In genomic region chr3:43473737-43474136, GRCh38 we compare ENCODE assay signal across 23 cellular contexts.
DNase-seq lines count a peak whose midpoint lies in the region; ATAC-seq lines count a peak whose summit lies in the region.
"Had no signal": no experiment of that assay in that cellular context is flagged by ENCODE, and none has a peak within 500 bp of the region (broad histone marks: within the 10 kb centered on the region; RNA-seq: fewer than 3 reads in every experiment).

No MANE protein-coding gene starts in this region.

- no peaks in the 10 kb centered on the region for H3K9me3 Mint-ChIP-seq in activated naive CD4-positive, alpha-beta T cell treated with anti-CD3 and anti-CD28 coated beads, Interleukin-2, amount 50 U/mL, for 72 hours
- peaks cover 3% of the 10 kb centered on the region for H3K9me3 Mint-ChIP-seq in activated naive CD4-positive, alpha-beta T cell treated with anti-CD3 and anti-CD28 coated beads, Interleukin-2, amount 10 ng/mL, durations not matched to agents 7 days and 5 days
- no peaks in the 10 kb centered on the region for H3K9me3 Mint-ChIP-seq in central memory CD8-positive, alpha-beta T cell
- peaks cover 0 to 12% of the 10 kb centered on the region in 2 donors for H3K9me3 Mint-ChIP-seq in stimulated activated naive CD8-positive, alpha-beta T cell treated with anti-CD3 and anti-CD28 coated beads, Interleukin-15, amount 100 ng/mL, for 72 hours
- peaks cover 0 to 6% (median 2%) of the 10 kb centered on the region in 8 donors for H3K9me3 Mint-ChIP-seq in CD4-positive, alpha-beta memory T cell
- H3K9me3 Mint-ChIP-seq: CD14-positive monocyte had no signal

- H3K27ac Mint-ChIP-seq in activated naive CD4-positive, alpha-beta T cell treated with anti-CD3 and anti-CD28 coated beads, Interleukin-2, amount 50 U/mL, for 72 hours, result no peak overlapping the region
- no peak overlapping the region for H3K27ac Mint-ChIP-seq in activated naive CD4-positive, alpha-beta T cell treated with anti-CD3 and anti-CD28 coated beads, Interleukin-2, amount 10 ng/mL, durations not matched to agents 7 days and 5 days
- peak overlapping the region; percentile 41 for H3K27ac Mint-ChIP-seq in central memory CD8-positive, alpha-beta T cell (ENCODE audit: low read depth)
- peak overlapping the region in 1 of 2 donors; percentile 4 for H3K27ac Mint-ChIP-seq in stimulated activated naive CD8-positive, alpha-beta T cell treated with anti-CD3 and anti-CD28 coated beads, Interleukin-15, amount 100 ng/mL, for 72 hours
- peak overlapping the region in 3 of 7 donors; percentile 35 to 89 (median 47) for H3K27ac Mint-ChIP-seq in CD4-positive, alpha-beta memory T cell

- no peaks in the 10 kb centered on the region for H3K27me3 Mint-ChIP-seq in activated naive CD4-positive, alpha-beta T cell treated with anti-CD3 and anti-CD28 coated beads, Interleukin-2, amount 10 ng/mL, durations not matched to agents 7 days and 5 days
- no peaks in the 10 kb centered on the region for H3K27me3 Mint-ChIP-seq in central memory CD8-positive, alpha-beta T cell
- no peaks in the 10 kb centered on the region for H3K27me3 Mint-ChIP-seq in stimulated activated naive CD8-positive, alpha-beta T cell treated with anti-CD3 and anti-CD28 coated beads, Interleukin-15, amount 100 ng/mL, for 72 hours
- peaks cover 0 to 1% of the 10 kb centered on the region in 2 donors for H3K27me3 Mint-ChIP-seq in CD4-positive, alpha-beta memory T cell

- peaks cover 0 to 5% of the 10 kb centered on the region in 2 donors for H3K36me3 Mint-ChIP-seq in activated naive CD4-positive, alpha-beta T cell treated with anti-CD3 and anti-CD28 coated beads, Interleukin-2, amount 50 U/mL, for 72 hours
- H3K36me3 Mint-ChIP-seq in activated naive CD4-positive, alpha-beta T cell treated with anti-CD3 and anti-CD28 coated beads, Interleukin-2, amount 10 ng/mL, durations not matched to agents 7 days and 5 days, result peaks cover 15% of the 10 kb centered on the region
- H3K36me3 Mint-ChIP-seq in central memory CD8-positive, alpha-beta T cell (ENCODE audit: insufficient read depth), result peaks cover 4% of the 10 kb centered on the region
- H3K36me3 Mint-ChIP-seq in CD4-positive, alpha-beta memory T cell, result peaks cover 11 to 16% of the 10 kb centered on the region in 2 donors

- DNase-seq in activated naive CD4-positive, alpha-beta T cell treated with anti-CD3 and anti-CD28 coated beads, Interleukin-2, amount 50 U/mL, for 72 hours (ENCODE audit: low spot score in 2 of 2), result no peak
- DNase-seq in activated naive CD4-positive, alpha-beta T cell treated with anti-CD3 and anti-CD28 coated beads, Interleukin-2, amount 10 ng/mL, durations not matched to agents 7 days and 5 days, result no peak
- peak; percentile 29 for DNase-seq in SHP77 treated with DMSO at 0.1 percent for 48 hours (lab: John Stamatoyannopoulos, UW)
- DNase-seq in central memory CD8-positive, alpha-beta T cell (ENCODE audit: low spot score in 2 of 2), result no peak
- DNase-seq in stimulated activated naive CD8-positive, alpha-beta T cell treated with anti-CD3 and anti-CD28 coated beads, Interleukin-15, amount 100 ng/mL, for 72 hours, result no peak
- no peak for DNase-seq in CD4-positive, alpha-beta memory T cell
- no peak for DNase-seq in activated CD4-positive, alpha-beta T cell treated with anti-CD3 and anti-CD28 coated beads for 48 hours
- DNase-seq: 8988T, ACHN, BE2C, Caco-2, Kasumi-1, NCI-H1105, NCI-H1436 treated with DMSO at 0.1 percent for 48 hours, NCI-H1930, NCI-H446, NCI-H524 treated with DMSO at 0.1 percent for 48 hours, NCI-H774, PC-3 had no signal

- peaks cover 24% of the 10 kb centered on the region for H3K4me1 Mint-ChIP-seq in activated naive CD4-positive, alpha-beta T cell treated with anti-CD3 and anti-CD28 coated beads, Interleukin-2, amount 10 ng/mL, durations not matched to agents 7 days and 5 days
- peaks cover 41% of the 10 kb centered on the region for H3K4me1 Mint-ChIP-seq in central memory CD8-positive, alpha-beta T cell
- peaks cover 40% of the 10 kb centered on the region for H3K4me1 Mint-ChIP-seq in stimulated activated naive CD8-positive, alpha-beta T cell treated with anti-CD3 and anti-CD28 coated beads, Interleukin-15, amount 100 ng/mL, for 72 hours
- peaks cover 28 to 41% (median 35%) of the 10 kb centered on the region in 4 donors for H3K4me1 Mint-ChIP-seq in CD4-positive, alpha-beta memory T cell

- H3K9me3 ChIP-seq in CD4-positive, alpha-beta memory T cell (ENCODE audit: control insufficient read depth in 1 of 2, low read length in 2 of 2), result no peaks in the 10 kb centered on the region
- H3K9me3 ChIP-seq: BE2C, Caco-2, SJSA1 had no signal

- no peaks in the 10 kb centered on the region for H3K36me3 ChIP-seq in CD4-positive, alpha-beta memory T cell (ENCODE audit: insufficient read depth, low read length)
- H3K36me3 ChIP-seq: BE2C, SJSA1 had no signal

- ATAC-seq in activated naive CD4-positive, alpha-beta T cell treated with anti-CD3 and anti-CD28 coated beads, Interleukin-2, amount 50 U/mL, for 72 hours, result peak; percentile 15 to 34
- no peak for ATAC-seq in central memory CD8-positive, alpha-beta T cell (replicated peaks; ENCODE audit: extremely low read depth, poor library complexity, severe bottlenecking)
- peak; percentile 44 for ATAC-seq in stimulated activated naive CD8-positive, alpha-beta T cell treated with anti-CD3 and anti-CD28 coated beads, Interleukin-15, amount 100 ng/mL, for 72 hours
- ATAC-seq in HG02973 (IDR thresholded peaks at IDR 0.05; ENCODE audit: unreplicated experiment), result no peak
- ATAC-seq: HCT116, PC-3 had no signal

- intact Hi-C loops in CD4-positive, alpha-beta memory T cell (cut with micrococcal nuclease), result no loop called here

- H3K27ac ChIP-seq in CD4-positive, alpha-beta memory T cell (ENCODE audit: low read depth, low read length), result no peak overlapping the region
- H3K27ac ChIP-seq: SJSA1 had no signal

- peaks cover 27% of the 10 kb centered on the region for H3K4me1 ChIP-seq in CD4-positive, alpha-beta memory T cell (ENCODE audit: insufficient read depth, low read length)
- H3K4me1 ChIP-seq: BE2C, Caco-2, SJSA1 had no signal

- no peak overlapping the region for H3K4me3 ChIP-seq in CD4-positive, alpha-beta memory T cell (ENCODE audit: low read length in 2 of 2)
- H3K4me3 ChIP-seq: SJSA1 had no signal

- H3K27me3 ChIP-seq in CD4-positive, alpha-beta memory T cell (ENCODE audit: insufficient read depth, low read length), result no peaks in the 10 kb centered on the region
- H3K27me3 ChIP-seq: BE2C, SJSA1 had no signal

- POLR2A ChIA-PET in CD4-positive, alpha-beta memory T cell (lab: Charles Lee; ENCODE audit: partially characterized antibody), result interaction anchor here (1.1 kb wide), 1 partner anchor 294 kb away, joined by 3 read pairs; no protein-coding TSS in a partner anchor

- CTCF ChIA-PET in activated naive CD4-positive, alpha-beta T cell treated with anti-CD3 and anti-CD28 coated beads, Interleukin-2, amount 10 ng/mL, durations not matched to agents 7 days and 5 days (lab: Charles Lee), result no interaction called here
- CTCF ChIA-PET in CD4-positive, alpha-beta memory T cell (lab: Charles Lee; ENCODE audit: partially characterized antibody), result interaction anchor here (1.5 kb wide), 1 partner anchor 127 kb away, joined by 3 read pairs; no protein-coding TSS in a partner anchor

- no peak overlapping the region for H3K4me3 Mint-ChIP-seq in activated naive CD4-positive, alpha-beta T cell treated with anti-CD3 and anti-CD28 coated beads, Interleukin-2, amount 10 ng/mL, durations not matched to agents 7 days and 5 days
- H3K4me3 Mint-ChIP-seq in central memory CD8-positive, alpha-beta T cell, result no peak overlapping the region
- H3K4me3 Mint-ChIP-seq in stimulated activated naive CD8-positive, alpha-beta T cell treated with anti-CD3 and anti-CD28 coated beads, Interleukin-15, amount 100 ng/mL, for 72 hours, result no peak overlapping the region
- H3K4me3 Mint-ChIP-seq in CD4-positive, alpha-beta memory T cell, result peak overlapping the region in 1 of 8 donors; percentile 46
- H3K4me3 Mint-ChIP-seq: CD14-positive monocyte had no signal

Comparison
In these comparisons a context has a peak if more than half of its experiments do, and no peak if none do; other contexts are left out.
1. ATAC-seq: peak in activated naive CD4-positive, alpha-beta T cell treated with anti-CD3 and anti-CD28 coated beads, Interleukin-2, amount 50 U/mL, for 72 hours (2 of 2) and stimulated activated naive CD8-positive, alpha-beta T cell treated with anti-CD3 and anti-CD28 coated beads, Interleukin-15, amount 100 ng/mL, for 72 hours (single experiment); none in central memory CD8-positive, alpha-beta T cell (single experiment) and HG02973 (single experiment).